Comparison of ENCODE assay signal across 9 cellular contexts in the genomic region with DNA sequence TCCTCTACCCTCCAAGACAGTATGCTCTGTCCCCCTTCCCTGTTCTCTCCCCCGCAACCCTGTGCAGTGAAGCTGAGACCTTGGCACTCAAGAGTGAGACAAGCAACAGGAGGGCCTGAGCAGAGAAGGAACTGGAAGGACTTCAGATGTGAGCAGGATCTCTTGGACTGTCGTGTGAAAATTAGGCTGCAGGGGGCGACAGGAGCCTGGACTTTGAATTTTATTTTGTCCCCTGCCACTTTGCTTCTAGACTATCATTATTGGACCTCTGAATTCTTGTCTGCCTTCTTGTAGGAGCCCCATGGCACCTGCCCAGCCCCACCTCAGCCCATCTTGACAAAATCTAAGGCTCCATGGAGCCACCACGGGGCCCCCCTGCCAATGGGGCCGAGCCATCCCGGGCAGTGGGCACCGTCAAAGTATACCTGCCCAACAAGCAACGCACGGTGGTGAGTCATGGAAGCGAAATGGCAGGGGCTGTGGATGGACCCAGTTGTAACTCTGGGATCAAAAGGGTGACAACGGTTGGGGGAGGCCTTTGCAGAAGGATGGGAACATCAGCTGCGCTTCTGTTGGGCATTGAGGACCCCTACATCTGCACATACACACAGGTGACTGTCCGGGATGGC. TPM values are rescaled to one million over a fixed set of nuclear protein-coding genes. Genes with fewer than 3 reads are reported as not detected.
DNase-seq lines count a peak whose midpoint lies in the region; ATAC-seq and TF ChIP-seq lines count a peak whose summit lies in the region.
"Had no signal": no experiment of that assay in that cellular context is flagged by ENCODE, and none has a peak within 500 bp of the region (broad histone marks: within the 10 kb centered on the region; RNA-seq: fewer than 3 reads in every experiment).

No MANE protein-coding gene starts in this region.

- H3K27me3 ChIP-seq in SK-N-SH (ENCODE audit: insufficient read depth): peaks cover 11% of the 10 kb centered on the region; the same call in 1 of the 2 replicates
- H3K27me3 ChIP-seq in psoas muscle (ENCODE audit: insufficient read depth in 3 of 3, low read length in 2 of 3): no peaks in the 10 kb centered on the region
- H3K27me3 ChIP-seq in esophagus squamous epithelium: no peaks in the 10 kb centered on the region

- H3K27me3 Mint-ChIP-seq in brain: peaks cover 6% of the 10 kb centered on the region

- peaks cover 0 to 9% (median 0%) of the 10 kb centered on the region in 5 experiments for H3K9me3 Mint-ChIP-seq in brain

- peaks cover 0 to 6% of the 10 kb centered on the region in 2 experiments; a peak in 1 of 4 replicates for H3K4me1 ChIP-seq in SK-N-SH (ENCODE audit: control insufficient read depth in 1 of 2, insufficient read depth in 2 of 2, low read depth in 1 of 2, low read length in 1 of 2)
- H3K4me1 ChIP-seq in psoas muscle: no peaks in the 10 kb centered on the region
- H3K4me1 ChIP-seq in esophagus squamous epithelium: peaks cover 0 to 41% (median 3%) of the 10 kb centered on the region in 3 donors

- TF ChIP-seq EP300 in SK-N-SH (IDR thresholded peaks at IDR 0.05; ENCODE audit: borderline replicate concordance in 1 of 2, low read depth in 1 of 2, low read length in 1 of 2): no peak

- intact Hi-C loops in psoas muscle (cut with DNase I): no loop called here
- intact Hi-C loops in esophagus squamous epithelium (cut with DNase I): no loop called here

- no peak for ATAC-seq in SK-N-SH treated with all-trans-retinoic acid at 6 μM for 48 hours
- ATAC-seq in psoas muscle: no peak
- no peak for ATAC-seq in HG02981 (IDR thresholded peaks at IDR 0.05; ENCODE audit: unreplicated experiment)

- no peaks in the 10 kb centered on the region for H4K20me1 ChIP-seq in SK-N-SH (ENCODE audit: insufficient read depth)

- WGBS in SK-N-SH (ENCODE audit: low lambda C conversion rate): 33% methylated on average over 13 of the region's 13 CpGs
- 71 to 79% (median 79%) methylated on average over 12 to 13 of the region's 13 CpGs for WGBS in psoas muscle, 3 donors
- WGBS in esophagus squamous epithelium, 2 donors: 57 to 100% methylated on average over 1 to 6 of the region's 13 CpGs

- H3K9me3 ChIP-seq in SK-N-SH (no peaks in the 10 kb centered on the region), psoas muscle (no peaks in the 10 kb centered on the region), esophagus squamous epithelium (no peaks in the 10 kb centered on the region)

- H3K36me3 Mint-ChIP-seq in brain: peaks cover 16% of the 10 kb centered on the region

- H3K4me2 ChIP-seq in SK-N-SH: peak overlapping the region; percentile 77; the same call in 1 of the 2 replicates

- H3K9me2 ChIP-seq in SK-N-SH: no peaks in the 10 kb centered on the region

- CTCF ChIA-PET in SK-N-SH (lab: Yijun Ruan, JAX): no interaction called here

- TF ChIP-seq CTCF in SK-N-SH (IDR thresholded peaks at IDR 0.05) (peak; percentile 55), brain (conservative IDR thresholded peaks at IDR 0.05) (peak; percentile 31 to 39), psoas muscle (IDR thresholded peaks at IDR 0.05) (peak; percentile 30), esophagus squamous epithelium (IDR thresholded peaks at IDR 0.05) (peak in 3 of 6 experiments; percentile 15 to 40 (median 25))

- H3K27ac ChIP-seq in SK-N-SH (ENCODE audit: low read depth in 2 of 2, low read length in 1 of 2) (no peak overlapping the region), psoas muscle (no peak overlapping the region), esophagus squamous epithelium (no peak overlapping the region)

- POLR2A ChIA-PET in SK-N-SH (lab: Yijun Ruan, JAX): no interaction called here

- no peak overlapping the region for H2AFZ ChIP-seq in SK-N-SH (ENCODE audit: low read depth)

- H3K36me3 ChIP-seq in SK-N-SH (replicated peaks in 1 of 2; ENCODE audit: control insufficient read depth in 1 of 2, insufficient read depth in 2 of 2, low read length in 1 of 2) (peaks cover 0 to 21% of the 10 kb centered on the region in 2 experiments), psoas muscle (ENCODE audit: insufficient read depth in 1 of 2, low read depth in 1 of 2) (peaks cover 5 to 41% of the 10 kb centered on the region in 2 donors), esophagus squamous epithelium (peaks cover 6 to 50% (median 8%) of the 10 kb centered on the region in 3 donors)

- H3K4me3 ChIP-seq in SK-N-SH (ENCODE audit: low read depth in 2 of 2, low read length in 1 of 2) (no peak overlapping the region), psoas muscle (no peak overlapping the region), esophagus squamous epithelium (no peak overlapping the region)

- peaks cover 3% of the 10 kb centered on the region for H3F3A ChIP-seq in SK-N-SH (replicated peaks; ENCODE audit: insufficient read depth)

- TF ChIP-seq RAD21 in SK-N-SH (IDR thresholded peaks at IDR 0.05; ENCODE audit: low read length): peak; percentile 53

- no peak for TF ChIP-seq POLR2A in esophagus squamous epithelium (IDR thresholded peaks at IDR 0.05)

- DNase-seq in SK-N-SH: no peak
- peak; percentile 25 for DNase-seq in NCI-H2227 treated with DMSO at 0.1 percent for 48 hours (lab: John Stamatoyannopoulos, UW)
- DNase-seq in psoas muscle: no peak
- DNase-seq in NCI-H128 (lab: John Stamatoyannopoulos, UW; ENCODE audit: unreplicated experiment): no peak
- no peak for DNase-seq in esophagus squamous epithelium (lab: John Stamatoyannopoulos, UW)

- H3K79me2 ChIP-seq in SK-N-SH (ENCODE audit: insufficient read depth): peaks cover 34% of the 10 kb centered on the region

- H3K27ac Mint-ChIP-seq in brain: peak overlapping the region in 4 of 5 experiments; percentile 66 to 79 (median 71)

- peak overlapping the region; percentile 74 to 89 (median 82) for H3K4me3 Mint-ChIP-seq in brain

- no peak overlapping the region for H3K9ac ChIP-seq in SK-N-SH

- peaks cover 33% of the 10 kb centered on the region for H3K4me1 Mint-ChIP-seq in brain

TF ChIP-seq in SK-N-SH, 30 proteins besides CTCF, POLR2A, EP300 and RAD21:
- no peak for TF ChIP-seq MEF2A (IDR thresholded peaks at IDR 0.05; ENCODE audit: borderline replicate concordance, low read depth)
- peak; percentile 16; the same call in 1 of the 2 replicates for TF ChIP-seq SMC3 (IDR thresholded peaks at IDR 0.05; ENCODE audit: low read depth, low read length)
TF ChIP-seq in SK-N-SH: peak in this region for 1.

TF ChIP-seq in SK-N-SH treated with all-trans-retinoic acid at 6 μM for 48 hours, 23 proteins besides CTCF, POLR2A, EP300 and RAD21 (continues in another document):
- no peak for TF ChIP-seq BACH2 (CRISPR knock-in tag; IDR thresholded peaks at IDR 0.05; ENCODE audit: borderline replicate concordance)
- TF ChIP-seq, protein P1, sequence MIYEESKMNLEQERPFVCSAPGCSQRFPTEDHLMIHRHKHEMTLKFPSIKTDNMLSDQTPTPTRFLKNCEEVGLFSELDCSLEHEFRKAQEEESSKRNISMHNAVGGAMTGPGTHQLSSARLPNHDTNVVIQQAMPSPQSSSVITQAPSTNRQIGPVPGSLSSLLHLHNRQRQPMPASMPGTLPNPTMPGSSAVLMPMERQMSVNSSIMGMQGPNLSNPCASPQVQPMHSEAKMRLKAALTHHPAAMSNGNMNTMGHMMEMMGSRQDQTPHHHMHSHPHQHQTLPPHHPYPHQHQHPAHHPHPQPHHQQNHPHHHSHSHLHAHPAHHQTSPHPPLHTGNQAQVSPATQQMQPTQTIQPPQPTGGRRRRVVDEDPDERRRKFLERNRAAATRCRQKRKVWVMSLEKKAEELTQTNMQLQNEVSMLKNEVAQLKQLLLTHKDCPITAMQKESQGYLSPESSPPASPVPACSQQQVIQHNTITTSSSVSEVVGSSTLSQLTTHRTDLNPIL (CRISPR knock-in tag; IDR thresholded peaks at IDR 0.05; ENCODE audit: low read depth): no peak
- TF ChIP-seq, protein P2, sequence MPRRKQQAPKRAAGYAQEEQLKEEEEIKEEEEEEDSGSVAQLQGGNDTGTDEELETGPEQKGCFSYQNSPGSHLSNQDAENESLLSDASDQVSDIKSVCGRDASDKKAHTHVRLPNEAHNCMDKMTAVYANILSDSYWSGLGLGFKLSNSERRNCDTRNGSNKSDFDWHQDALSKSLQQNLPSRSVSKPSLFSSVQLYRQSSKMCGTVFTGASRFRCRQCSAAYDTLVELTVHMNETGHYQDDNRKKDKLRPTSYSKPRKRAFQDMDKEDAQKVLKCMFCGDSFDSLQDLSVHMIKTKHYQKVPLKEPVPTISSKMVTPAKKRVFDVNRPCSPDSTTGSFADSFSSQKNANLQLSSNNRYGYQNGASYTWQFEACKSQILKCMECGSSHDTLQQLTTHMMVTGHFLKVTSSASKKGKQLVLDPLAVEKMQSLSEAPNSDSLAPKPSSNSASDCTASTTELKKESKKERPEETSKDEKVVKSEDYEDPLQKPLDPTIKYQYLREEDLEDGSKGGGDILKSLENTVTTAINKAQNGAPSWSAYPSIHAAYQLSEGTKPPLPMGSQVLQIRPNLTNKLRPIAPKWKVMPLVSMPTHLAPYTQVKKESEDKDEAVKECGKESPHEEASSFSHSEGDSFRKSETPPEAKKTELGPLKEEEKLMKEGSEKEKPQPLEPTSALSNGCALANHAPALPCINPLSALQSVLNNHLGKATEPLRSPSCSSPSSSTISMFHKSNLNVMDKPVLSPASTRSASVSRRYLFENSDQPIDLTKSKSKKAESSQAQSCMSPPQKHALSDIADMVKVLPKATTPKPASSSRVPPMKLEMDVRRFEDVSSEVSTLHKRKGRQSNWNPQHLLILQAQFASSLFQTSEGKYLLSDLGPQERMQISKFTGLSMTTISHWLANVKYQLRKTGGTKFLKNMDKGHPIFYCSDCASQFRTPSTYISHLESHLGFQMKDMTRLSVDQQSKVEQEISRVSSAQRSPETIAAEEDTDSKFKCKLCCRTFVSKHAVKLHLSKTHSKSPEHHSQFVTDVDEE (CRISPR knock-in tag; IDR thresholded peaks at IDR 0.05): no peak

RNA-seq across cellular contexts. Expression of gene ARAF, which starts 1.7 kb away (rescaled TPM):
- polyA plus RNA-seq in SK-N-SH (2012; rRNA removed) (43.7 and 48.6 TPM in 2 replicates), brain (ENCODE audit: insufficient read depth, low read depth, low replicate concordance) (55.5 TPM), psoas muscle (10 to 100 TPM; 54.3 to 63.9 (median 61.6) TPM)
- polyA plus RNA-seq in SK-N-SH (2012; cell fraction: cytosol; rRNA removed): 25.0 and 31.0 TPM in 2 replicates
- polyA plus RNA-seq in SK-N-SH (2012; cell fraction: nucleus; rRNA removed): 113 and 127 TPM in 2 replicates
- total RNA-seq in psoas muscle (100 to 1,000 TPM; 101 to 118 (median 108) TPM), esophagus squamous epithelium (10 to 100 TPM; 19.8 to 37.4 (median 24.0) TPM)

RNA-seq across cellular contexts. Expression of gene TIMP1, which starts 19.5 kb away (rescaled TPM):
- polyA plus RNA-seq in SK-N-SH (2012; rRNA removed) (261 and 323 TPM in 2 replicates), brain (ENCODE audit: insufficient read depth, low read depth, low replicate concordance) (94.8 TPM), psoas muscle (100 to 1,000 TPM in 1 of 3 donors, 10 to 100 TPM in 2; 15.7 to 190 (median 33.7) TPM)
- polyA plus RNA-seq in SK-N-SH (2012; cell fraction: cytosol; rRNA removed): 144 and 197 TPM in 2 replicates
- 122 and 175 TPM in 2 replicates for polyA plus RNA-seq in SK-N-SH (2012; cell fraction: nucleus; rRNA removed)
- total RNA-seq in psoas muscle (100 to 1,000 TPM in 1 of 4 donors, 10 to 100 TPM in 3; 33.2 to 157 (median 57.2) TPM), esophagus squamous epithelium (10 to 100 TPM; 10.9 to 90.6 (median 36.7) TPM)

RNA-seq across cellular contexts. Expression of gene SYN1, which starts 56.9 kb away (rescaled TPM):
- 0.02 and 0.08 TPM in 2 replicates for polyA plus RNA-seq in SK-N-SH (2012; rRNA removed)
- 0.10 and 0.14 TPM in 2 replicates for polyA plus RNA-seq in SK-N-SH (2012; cell fraction: cytosol; rRNA removed)
- polyA plus RNA-seq in SK-N-SH (2012; cell fraction: nucleus; rRNA removed): 0.05 and 0.12 TPM in 2 replicates
- polyA plus RNA-seq in brain (ENCODE audit: insufficient read depth, low read depth, low replicate concordance): 275 TPM
- total RNA-seq in psoas muscle: 1 to 10 TPM in 3 of 4 donors, under 1 TPM in 1; 0.84 to 7.0 (median 2.6) TPM
- 1 to 10 TPM in 2 of 3 donors, under 1 TPM in 1; 0.80 to 2.4 (median 2.3) TPM for polyA plus RNA-seq in psoas muscle
- total RNA-seq in esophagus squamous epithelium: under 1 TPM in 1 of 4 donors, not detected in 3; 0.31 TPM
- total RNA-seq: skeletal muscle tissue had no signal

Comparison
In these comparisons a context has a peak if more than half of its experiments do, and no peak if none do; other contexts are left out.
1. RNA of gene SYN1, which starts 56.9 kb away (polyA plus RNA-seq): 275 TPM in brain (single experiment); 0.80 to 2.4 TPM in psoas muscle and 0.02 to 0.14 TPM in SK-N-SH; every median in the first group is over 10 times any median in the second.